Comparison of ENCODE assay signal across 9 cellular contexts in genomic region chr3:116445291-116445841, GRCh38. TPM values are rescaled to one million over a fixed set of nuclear protein-coding genes. Genes with fewer than 3 reads are reported as not detected.
DNase-seq lines count a peak whose midpoint lies in the region; ATAC-seq and TF ChIP-seq lines count a peak whose summit lies in the region.
"Had no signal": no experiment of that assay in that cellular context is flagged by ENCODE, and none has a peak within 500 bp of the region (broad histone marks: within the 10 kb centered on the region; RNA-seq: fewer than 3 reads in every experiment).

Gene LSAMP (minus strand): TSS chr3:116445487.

- CTCF ChIA-PET in mammary epithelial cell (lab: Charles Lee; ENCODE audit: low non-redundant PET) = no interaction called here

- peak within 1 kb of the TSS; percentile 8 for H3K4me2 ChIP-seq in mammary epithelial cell (ENCODE audit: insufficient read depth, low read depth, low read length)

- dilution Hi-C loops in mammary epithelial cell (cut with HindIII; ENCODE audit: low sequenced_read_pairs) = no loop called here

- intact Hi-C loops in mammary epithelial cell (cut with micrococcal nuclease) = no loop called here

- H3K27ac ChIP-seq in mammary epithelial cell (ENCODE audit: insufficient read depth, low read depth, low read length) = no peak within 1 kb of the TSS
- H3K27ac ChIP-seq in tibial nerve = peak within 1 kb of the TSS in 3 of 4 donors; percentile 43 to 89 (median 79)

- no TSS peak for BruUV-seq in mammary epithelial cell (replicated peaks; lab: Mats Ljungman, UMichigan)

- H3K9me3 ChIP-seq in mammary epithelial cell (replicated peaks; ENCODE audit: insufficient read depth, low read length) (no peaks in the 10 kb centered on the region), tibial nerve (no peaks in the 10 kb centered on the region)

- TF ChIP-seq EP300 in tibial nerve (IDR thresholded peaks at IDR 0.05) = no peak

- H3K36me3 ChIP-seq in mammary epithelial cell (ENCODE audit: insufficient read depth, low read length) (no peaks in the 10 kb centered on the region), kidney epithelial cell (ENCODE audit: control insufficient read depth, insufficient read depth, low read length) (no peaks in the 10 kb centered on the region), tibial nerve (no peaks in the 10 kb centered on the region)

- peak; percentile 19 for DNase-seq in NCI-H1436 treated with DMSO at 0.1 percent for 48 hours (lab: John Stamatoyannopoulos, UW)
- DNase-seq in mammary epithelial cell = no peak
- DNase-seq in kidney epithelial cell (ENCODE audit: low read depth) = no peak
- DNase-seq in tibial nerve (ENCODE audit: low spot score in 2 of 2) = no peak
- DNase-seq: activated CD8-positive, alpha-beta memory T cell treated with anti-CD3 and anti-CD28 coated beads for 24 hours had no signal

- no peaks in the 10 kb centered on the region for H4K20me1 ChIP-seq in mammary epithelial cell (ENCODE audit: insufficient read depth, low read length)

- no peak for TF ChIP-seq POLR2A in tibial nerve (IDR thresholded peaks at IDR 0.05)

- H3K27me3 ChIP-seq in mammary epithelial cell (ENCODE audit: insufficient read depth, low read length) (peaks cover 14% of the 10 kb centered on the region), kidney epithelial cell (ENCODE audit: control insufficient read depth, insufficient read depth, low read length) (no peaks in the 10 kb centered on the region), tibial nerve (no peaks in the 10 kb centered on the region)

- in situ Hi-C loops in mammary epithelial cell (cut with MboI; ENCODE audit: low sequenced_read_pairs in 2 of 2) = no loop called here

- no peak within 1 kb of the TSS for H3K9ac ChIP-seq in mammary epithelial cell (ENCODE audit: insufficient read depth, low read length)

- no peak for ATAC-seq in HG02973 (IDR thresholded peaks at IDR 0.05; ENCODE audit: unreplicated experiment)
- no peak for ATAC-seq in GM21367 (IDR thresholded peaks at IDR 0.05; ENCODE audit: unreplicated experiment)
- ATAC-seq in HG03354 (IDR thresholded peaks at IDR 0.05; ENCODE audit: poor library complexity, severe bottlenecking, unreplicated experiment) = no peak
- ATAC-seq in HG03196 (IDR thresholded peaks at IDR 0.05; ENCODE audit: unreplicated experiment) = no peak

- no peaks in the 10 kb centered on the region for H3K79me2 ChIP-seq in mammary epithelial cell (ENCODE audit: insufficient read depth, low read length)

- H3K4me3 ChIP-seq in mammary epithelial cell (replicated peaks in 1 of 3; ENCODE audit: insufficient read depth in 1 of 3, low read depth in 2 of 3, low read length in 3 of 3) = no peak within 1 kb of the TSS
- H3K4me3 ChIP-seq in kidney epithelial cell (ENCODE audit: low read depth, low read length) = peak within 1 kb of the TSS; percentile 60
- peak within 1 kb of the TSS; percentile 38 to 56 (median 48) for H3K4me3 ChIP-seq in tibial nerve

- H3K4me1 ChIP-seq in mammary epithelial cell (ENCODE audit: insufficient read depth, low read length) = no peaks in the 10 kb centered on the region
- H3K4me1 ChIP-seq in tibial nerve = peaks cover 0 to 26% (median 0%) of the 10 kb centered on the region in 4 donors

- no peak within 1 kb of the TSS for H2AFZ ChIP-seq in mammary epithelial cell (ENCODE audit: low read depth, low read length)

- TF ChIP-seq CTCF in mammary epithelial cell (conservative IDR thresholded peaks at IDR 0.05 in 1 of 2, IDR thresholded peaks at IDR 0.05 in 1 of 2; ENCODE audit: extremely low read depth in 1 of 2, insufficient read depth in 1 of 2, low read depth in 1 of 2, low read length in 2 of 2) (no peak), kidney epithelial cell (IDR thresholded peaks at IDR 0.05; ENCODE audit: insufficient read depth, low read length, poor library complexity, severe bottlenecking) (no peak), tibial nerve (IDR thresholded peaks at IDR 0.05) (no peak)

- 17% methylated on average over 2 of the region's 15 CpGs for WGBS in mammary epithelial cell (ENCODE audit: low coverage, missing lambda C conversion rate)
- 6% methylated on average over 15 of the region's 15 CpGs for whole genome bisulfite sequencing in tibial nerve, 2 donors

RNA-seq across cellular contexts. Expression of gene LSAMP, which starts in this region (rescaled TPM):
- total RNA-seq in mammary epithelial cell (not detected), kidney epithelial cell (10.2 and 12.2 TPM in 2 replicates), tibial nerve (1 to 10 TPM; 3.6 to 6.1 (median 4.2) TPM)
- not detected for polyA plus RNA-seq in mammary epithelial cell
- not detected for polyA minus RNA-seq in mammary epithelial cell

Comparison
In these comparisons a context has a peak if more than half of its experiments do, and no peak if none do; other contexts are left out.
1. RNA of gene LSAMP (total RNA-seq): 10.2 to 12.2 TPM in kidney epithelial cell and 3.6 to 6.1 TPM in tibial nerve; not detected in mammary epithelial cell; every median in the first group is over 4 times any median in the second.
2. H3K4me3 ChIP-seq: peak in kidney epithelial cell (single experiment) and tibial nerve (4 of 4); none in mammary epithelial cell (0 of 3).